ENCODE assay signal across 8 cellular contexts in the genomic region with DNA sequence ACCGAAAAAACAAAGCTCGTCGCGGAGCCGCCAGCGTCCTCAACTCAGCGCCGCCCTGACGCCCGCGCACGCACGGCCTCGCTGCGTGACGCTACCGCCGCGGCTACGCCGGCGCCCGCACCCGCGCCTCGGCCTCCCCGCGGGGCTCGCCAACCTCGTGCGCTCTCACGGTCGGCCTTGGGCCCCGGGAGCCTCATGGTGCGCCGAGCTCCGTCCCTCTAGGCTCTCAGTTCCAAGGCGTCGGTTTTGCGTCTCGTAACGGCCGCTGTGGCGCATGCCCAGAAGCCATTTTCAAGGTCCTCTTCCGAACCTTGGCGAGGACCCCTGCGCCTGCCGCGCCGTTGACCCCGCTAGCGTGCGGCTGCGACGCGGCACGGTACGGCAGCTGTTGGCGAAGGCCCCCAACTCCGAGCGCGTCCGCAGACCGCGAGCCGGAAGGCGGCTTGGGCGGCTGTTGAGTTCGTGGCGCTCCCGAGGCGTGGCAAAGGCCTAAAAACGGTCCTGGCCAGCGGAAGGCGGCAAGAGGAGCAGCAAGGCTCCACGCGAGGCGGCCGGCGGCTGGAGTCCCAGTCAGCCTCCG. TPM values are rescaled to one million over a fixed set of nuclear protein-coding genes. Genes with fewer than 3 reads are reported as not detected.
DNase-seq lines count a peak whose midpoint lies in the region; ATAC-seq and TF ChIP-seq lines count a peak whose summit lies in the region.

HENMT1 (minus strand) TSS at position 64 of the 580 bp plus-strand sequence. CDS start 1,209 bp downstream, outside the sequence.

- peak within 1 kb of the TSS; percentile 51 for H3K4me3 ChIP-seq in epithelial cell of esophagus (ENCODE audit: low read length)

- TF ChIP-seq POLR2A in GM10847 (IDR thresholded peaks at IDR 0.05; ENCODE audit: extremely low read depth, insufficient read length) = peak; percentile 58

- peak; percentile 84 for ATAC-seq in HG02623 (IDR thresholded peaks at IDR 0.05; ENCODE audit: unreplicated experiment)

- TF ChIP-seq CTCF in epithelial cell of esophagus (IDR thresholded peaks at IDR 0.05; ENCODE audit: insufficient read depth, low read depth, low read length, missing control alignments) = no peak

- DNase-seq in NCI-H1930 (lab: John Stamatoyannopoulos, UW) = peak; percentile 56 to 63
- DNase-seq in activated CD8-positive, alpha-beta memory T cell treated with anti-CD3 and anti-CD28 coated beads for 48 hours (ENCODE audit: low read depth in 2 of 3, low spot score in 2 of 3) = peak; percentile 54 to 62 (median 56)
- peak; percentile 57 for DNase-seq in epithelial cell of esophagus (ENCODE audit: low read depth)
- DNase-seq in mucosa of gallbladder (ENCODE audit: low spot score) = peak; percentile 54
- peak; percentile 65 for DNase-seq in stimulated activated CD8-positive, alpha-beta memory T cell treated with anti-CD3 and anti-CD28 coated beads, Interleukin-4, amount 100 ng/mL, for 24 hours (ENCODE audit: low read depth)
- DNase-seq in DMS79 (lab: John Stamatoyannopoulos, UW) = no peak

RNA-seq across cellular contexts. Expression of gene HENMT1, which starts in this region (rescaled TPM):
- 7.0 TPM for total RNA-seq in mucosa of gallbladder
